In genomic region chr9:70485273-70485858, GRCh38 we compare ENCODE assay signal across 10 cellular contexts.
A peak's percentile ranks its signal among the peaks of the same experiment; 100 is the strongest.
DNase-seq lines count a peak whose midpoint lies in the region; ATAC-seq, FAIRE-seq and TF ChIP-seq lines count a peak whose summit lies in the region.
"Had no signal": no experiment of that assay in that cellular context is flagged by ENCODE, and none has a peak within 500 bp of the region (broad histone marks: within the 10 kb centered on the region; RNA-seq: fewer than 3 reads in every experiment).

No MANE protein-coding gene starts in this region.

- no peaks in the 10 kb centered on the region for H4K20me1 ChIP-seq in K562 (replicated peaks; ENCODE audit: control insufficient read depth, insufficient read depth, low read length)

- H3K36me3 Mint-ChIP-seq in T-cell, result no peaks in the 10 kb centered on the region
- H3K36me3 Mint-ChIP-seq: immature natural killer cell had no signal

- TF ChIP-seq EP300 in K562 (IDR thresholded peaks at IDR 0.05; ENCODE audit: low read length), result peak; percentile 98

- CTCF ChIA-PET in K562 (lab: Yijun Ruan, JAX; ENCODE audit: low intra/inter-chr PET ratio) (no interaction called here), T-cell (lab: Charles Lee) (interaction anchor here (0.5 to 1.5 kb wide), 8 partner anchors 92 to 509 kb away, joined by 3 to 14 read pairs (median 4); no protein-coding TSS in a partner anchor)

- H3K79me2 ChIP-seq in K562 (ENCODE audit: control insufficient read depth, insufficient read depth, low read length), result no peaks in the 10 kb centered on the region

- H3K27ac ChIP-seq in K562 (ENCODE audit: extremely low read depth, low read depth, low read length), result peak overlapping the region; percentile 99
- H3K27ac ChIP-seq in kidney (ENCODE audit: low read depth in 2 of 2, low read length in 2 of 2), result peak overlapping the region; percentile 63 to 83
- H3K27ac ChIP-seq in skin epidermis, result peak overlapping the region in 14 of 21 experiments; percentile 4 to 79 (median 46)

- in situ Hi-C loops in K562 (cut with MboI), result no loop called here
- in situ Hi-C loops in HAP-1 (cut with MboI; ENCODE audit: low sequenced_read_pairs), result loop anchor here (25.0 kb wide), 1 partner anchor 123 kb away; no protein-coding TSS in a partner anchor

- peaks cover 0 to 1% of the 10 kb centered on the region in 2 donors for H3K27me3 Mint-ChIP-seq in T-cell

- peak in 1 of 2 experiments; percentile 37; a peak in 2 of 4 replicates for TF ChIP-seq RAD21 in K562 (CRISPR knock-in tag; conservative IDR thresholded peaks at IDR 0.05 in 1 of 2, IDR thresholded peaks at IDR 0.05 in 1 of 2)

- DNase-seq in EH (ENCODE audit: low read depth) (peak; percentile 44), K562 (ENCODE audit: extremely low read depth in 1 of 4, low spot score in 3 of 4) (peak; percentile 67 to 94 (median 81)), kidney (peak; percentile 82), SKM-1 (lab: John Stamatoyannopoulos, UW; ENCODE audit: unreplicated experiment) (no peak), HAP-1 (ENCODE audit: low spot score in 2 of 2) (no peak), T-cell (no peak)
- no peak for DNase-seq in activated CD8-positive, alpha-beta memory T cell treated with anti-CD3 and anti-CD28 coated beads for 24 hours
- DNase-seq: amniotic stem cell had no signal

- TF ChIP-seq CTCF in K562 (IDR thresholded peaks at IDR 0.05 in 2 of 3, conservative IDR thresholded peaks at IDR 0.05 in 1 of 3; ENCODE audit: insufficient read depth in 2 of 3, low read depth in 1 of 3, low read length in 3 of 3) (no peak), kidney (IDR thresholded peaks at IDR 0.05; ENCODE audit: borderline replicate concordance, extremely low read depth, insufficient read depth) (no peak)

- H3K9me3 Mint-ChIP-seq in T-cell, result no peaks in the 10 kb centered on the region
- H3K9me3 Mint-ChIP-seq: immature natural killer cell had no signal

- no peaks in the 10 kb centered on the region for H3K9me1 ChIP-seq in K562 (ENCODE audit: control insufficient read depth, insufficient read depth, low read length)

- H3K9me3 ChIP-seq in K562 (replicated peaks; ENCODE audit: control insufficient read depth, insufficient read depth, low read depth, low read length), result no peaks in the 10 kb centered on the region
- H3K9me3 ChIP-seq in kidney (ENCODE audit: control insufficient read depth in 1 of 2, low read length in 2 of 2), result no peaks in the 10 kb centered on the region
- no peaks in the 10 kb centered on the region for H3K9me3 ChIP-seq in HAP-1

- H3K9ac ChIP-seq in K562 (ENCODE audit: insufficient read depth in 1 of 2, low read depth in 2 of 2, low read length in 2 of 2) (peak overlapping the region; percentile 76 to 85; a peak in 3 of 4 replicates), kidney (ENCODE audit: low read length in 2 of 2) (peak overlapping the region in 1 of 2 donors; percentile 53)

- H3K4me2 ChIP-seq in K562 (ENCODE audit: insufficient read depth, low read length), result peak overlapping the region; percentile 84

- no peak overlapping the region for H3K4me3 Mint-ChIP-seq in T-cell
- H3K4me3 Mint-ChIP-seq: immature natural killer cell had no signal

- H2AFZ ChIP-seq in K562 (ENCODE audit: low read depth, low read length), result peak overlapping the region; percentile 85

- H3K27ac Mint-ChIP-seq in T-cell, result no peak overlapping the region

- no peaks in the 10 kb centered on the region for H3K27me3 ChIP-seq in K562 (ENCODE audit: control insufficient read depth in 2 of 2, insufficient read depth in 2 of 2, low read length in 2 of 2)
- H3K27me3 ChIP-seq in HAP-1 (ENCODE audit: low read depth), result no peaks in the 10 kb centered on the region

- H3K4me3 ChIP-seq in K562 (no peak overlapping the region), kidney (ENCODE audit: low read length in 2 of 2) (no peak overlapping the region), skin epidermis (no peak overlapping the region), HAP-1 (no peak overlapping the region)

- H3K4me1 ChIP-seq in K562 (replicated peaks in 1 of 2; ENCODE audit: control insufficient read depth in 2 of 2, insufficient read depth in 2 of 2, low read length in 2 of 2) (peaks cover 15 to 45% of the 10 kb centered on the region in 2 experiments; a peak in 4 of 5 replicates), kidney (ENCODE audit: control insufficient read depth in 1 of 2, insufficient read depth in 1 of 2, low read depth in 1 of 2, low read length in 2 of 2) (peaks cover 24 to 48% of the 10 kb centered on the region in 2 donors), HAP-1 (peaks cover 5% of the 10 kb centered on the region)

- peak; percentile 94 for ATAC-seq in K562
- ATAC-seq in T-cell (replicated peaks in 1 of 4), result no peak

- FAIRE-seq in K562 (lab: Jason Lieb, UNC) (peak; percentile 98), kidney (lab: Jason Lieb, UNC) (no peak)

- BruUV-seq in K562 (replicated peaks; lab: Mats Ljungman, UMichigan), result no TSS peak

- POLR2A ChIA-PET in K562 (lab: Yijun Ruan, JAX) (interaction anchor here (0.6 to 2.0 kb wide), 12 partner anchors 10 to 800 kb away, joined by 3 to 8 read pairs (median 3); no protein-coding TSS in a partner anchor), T-cell (lab: Charles Lee) (no interaction called here)

- 2% methylated on average over 5 of the region's 5 CpGs for WGBS in K562 (ENCODE audit: insufficient coverage, low coverage, missing lambda C conversion rate)

- TF ChIP-seq POLR2A in K562 (conservative IDR thresholded peaks at IDR 0.05), result peak; percentile 66

- intact Hi-C loops in K562 (cut with micrococcal nuclease), result loop anchor here (2.0 to 10.0 kb wide), 2 partner anchors 147 to 231 kb away; partner anchors contain the start of gene SMC5
- intact Hi-C loops in kidney (cut with DNase I), result no loop called here

- no peaks in the 10 kb centered on the region for H3K36me3 ChIP-seq in K562 (ENCODE audit: control insufficient read depth, insufficient read depth, low read length)
- no peaks in the 10 kb centered on the region for H3K36me3 ChIP-seq in kidney (ENCODE audit: control insufficient read depth in 1 of 2, insufficient read depth in 2 of 2, low read length in 2 of 2)
- H3K36me3 ChIP-seq in HAP-1 (replicated peaks), result no peaks in the 10 kb centered on the region

- H3K4me1 Mint-ChIP-seq in T-cell, result peaks cover 9 to 11% (median 10%) of the 10 kb centered on the region in 3 donors
- H3K4me1 Mint-ChIP-seq: immature natural killer cell had no signal

TF ChIP-seq in K562, 482 proteins besides CTCF, POLR2A, EP300 and RAD21 (continues in another document):
- no peak for TF ChIP-seq POLR3G (IDR thresholded peaks at IDR 0.05; ENCODE audit: extremely low read depth, insufficient read length, insufficient replicate concordance)
- TF ChIP-seq UBTF (IDR thresholded peaks at IDR 0.05; ENCODE audit: borderline replicate concordance in 1 of 2, low read depth in 2 of 2, low read length in 2 of 2), result no peak
- no peak for TF ChIP-seq ZNF518B (CRISPR knock-in tag; IDR thresholded peaks at IDR 0.05)
- no peak for TF ChIP-seq BMI1 (IDR thresholded peaks at IDR 0.05; ENCODE audit: low read length)
- TF ChIP-seq CBX8 (IDR thresholded peaks at IDR 0.05; ENCODE audit: borderline replicate concordance, extremely low read depth, low read depth, low read length, poor library complexity, severe bottlenecking), result no peak
- no peak for TF ChIP-seq GTF2E2 (tag; IDR thresholded peaks at IDR 0.05)
- TF ChIP-seq STAT5B (CRISPR knock-in tag; IDR thresholded peaks at IDR 0.05), result no peak
- no peak for TF ChIP-seq ILK (tag; IDR thresholded peaks at IDR 0.05; ENCODE audit: borderline replicate concordance, low read depth)

Comparison
In these comparisons a context has a peak if more than half of its experiments do, and no peak if none do; other contexts are left out.
1. DNase-seq: peak in EH (single experiment), K562 (4 of 4) and kidney (single experiment); none in SKM-1 (single experiment), activated CD8-positive, alpha-beta memory T cell treated with anti-CD3 and anti-CD28 coated beads for 24 hours (single experiment), HAP-1 (0 of 2) and T-cell (0 of 34).
2. H3K27ac ChIP-seq: peak in every context shown above with its lines; median percentile 99 in K562; 73 in kidney; 46 in skin epidermis.